Comparison of ENCODE assay signal across 17 cellular contexts in the genomic region with DNA sequence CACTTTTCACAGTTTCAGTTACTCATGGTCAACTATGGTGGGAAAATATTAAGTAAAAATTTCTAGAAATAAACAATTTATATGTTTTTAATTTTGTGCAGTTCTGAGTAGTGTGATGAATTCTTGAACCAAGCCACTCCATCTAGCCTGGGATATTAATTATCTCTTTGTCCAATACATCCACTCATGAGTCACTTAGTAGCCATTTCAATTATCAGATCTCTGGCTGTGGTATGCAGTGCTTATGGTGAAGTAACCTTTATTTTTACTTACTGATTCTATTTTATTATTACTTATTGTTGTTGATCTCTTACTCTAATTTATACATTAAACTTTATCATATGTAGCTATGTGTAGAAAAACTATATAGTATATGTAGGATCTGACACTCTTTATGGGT.
A peak's percentile ranks its signal among the peaks of the same experiment; 100 is the strongest.
DNase-seq lines count a peak whose midpoint lies in the region; ATAC-seq and TF ChIP-seq lines count a peak whose summit lies in the region.
"Had no signal": no experiment of that assay in that cellular context is flagged by ENCODE, and none has a peak within 500 bp of the region (broad histone marks: within the 10 kb centered on the region; RNA-seq: fewer than 3 reads in every experiment).

No MANE protein-coding gene starts in this region.

- no peaks in the 10 kb centered on the region for H3K36me3 ChIP-seq in brain microvascular endothelial cell (replicated peaks)
- no peaks in the 10 kb centered on the region for H3K36me3 ChIP-seq in mesenchymal stem cell (ENCODE audit: control insufficient read depth in 1 of 2, insufficient read depth in 2 of 2, low read depth in 1 of 2, low read length in 2 of 2)
- H3K36me3 ChIP-seq: BLaER1 treated with 17β-estradiol and CSF1 and Interleukin-3, amounts not matched to agents 10 nM and 100 nM had no signal

- H3K27me3 ChIP-seq in brain microvascular endothelial cell (replicated peaks) = no peaks in the 10 kb centered on the region
- H3K27me3 ChIP-seq in mesenchymal stem cell (ENCODE audit: control insufficient read depth in 1 of 2, insufficient read depth in 1 of 2, low read length in 2 of 2) = no peaks in the 10 kb centered on the region
- H3K27me3 ChIP-seq: BLaER1 treated with 17β-estradiol and CSF1 and Interleukin-3, amounts not matched to agents 10 nM and 100 nM had no signal

- H3K4me3 ChIP-seq in brain microvascular endothelial cell (ENCODE audit: low read depth, low read length) = no peak overlapping the region
- H3K4me3 ChIP-seq in mesenchymal stem cell (ENCODE audit: insufficient read depth in 1 of 2, low read depth in 1 of 2, low read length in 2 of 2) = no peak overlapping the region
- H3K4me3 ChIP-seq: BLaER1 treated with 17β-estradiol and CSF1 and Interleukin-3, amounts not matched to agents 10 nM and 100 nM; GM12878 had no signal

- in situ Hi-C loops in brain microvascular endothelial cell (cut with HindIII; ENCODE audit: low pct_ligation_motif_present, low sequenced_read_pairs) = no loop called here

- H2BK12ac ChIP-seq in mesenchymal stem cell (ENCODE audit: low read length in 2 of 2) = no peak overlapping the region

- H4K8ac ChIP-seq in mesenchymal stem cell (ENCODE audit: low read length) = no peak overlapping the region

- no peak overlapping the region for H4K91ac ChIP-seq in mesenchymal stem cell (ENCODE audit: low read length)

- no peak overlapping the region for H3K9ac ChIP-seq in mesenchymal stem cell (ENCODE audit: low read length)
- H3K9ac ChIP-seq: BLaER1 treated with 17β-estradiol and CSF1 and Interleukin-3, amounts not matched to agents 10 nM and 100 nM had no signal

- no peak overlapping the region for H3K23ac ChIP-seq in mesenchymal stem cell (ENCODE audit: low read length in 2 of 2)

- H3K4me2 ChIP-seq in mesenchymal stem cell (ENCODE audit: low read length, poor library complexity, severe bottlenecking) = no peak overlapping the region
- H3K4me2 ChIP-seq: BLaER1 treated with 17β-estradiol and CSF1 and Interleukin-3, amounts not matched to agents 10 nM and 100 nM had no signal

- DNase-seq in A172 (ENCODE audit: low spot score) (peak; percentile 21), OCI-M1 (lab: John Stamatoyannopoulos, UW) (peak; percentile 8), brain microvascular endothelial cell (peak; percentile 12), mesenchymal stem cell (peak; percentile 61), NCI-H1694 (lab: John Stamatoyannopoulos, UW) (no peak), cerebellum (ENCODE audit: low spot score) (no peak)
- DNase-seq: 8988T; ACHN; Calu3; CD4-positive, CD25-positive, alpha-beta regulatory T cell; DMS 273 treated with DMSO at 0.1 percent for 48 hours; HCEC 1CT; HFFc6 had no signal

- no peak overlapping the region for H3K14ac ChIP-seq in mesenchymal stem cell (ENCODE audit: low read length in 2 of 2)

- no peaks in the 10 kb centered on the region for H3K79me1 ChIP-seq in mesenchymal stem cell (replicated peaks; ENCODE audit: low read length, poor library complexity, severe bottlenecking)

- no peak for ATAC-seq in GM21619 (IDR thresholded peaks at IDR 0.05; ENCODE audit: unreplicated experiment)
- ATAC-seq: GM12878, HepG2 had no signal

- H2AK5ac ChIP-seq in mesenchymal stem cell (ENCODE audit: low read length, severe bottlenecking) = no peak overlapping the region

- H2BK120ac ChIP-seq in mesenchymal stem cell (ENCODE audit: low read depth, low read length) = no peak overlapping the region

- H3K4ac ChIP-seq in mesenchymal stem cell (ENCODE audit: low read depth in 1 of 2, low read length in 2 of 2) = no peak overlapping the region

- H2BK5ac ChIP-seq in mesenchymal stem cell (ENCODE audit: low read depth, low read length, poor library complexity, severe bottlenecking) = no peak overlapping the region

- H2BK15ac ChIP-seq in mesenchymal stem cell (ENCODE audit: low read depth, poor library complexity, severe bottlenecking) = no peak overlapping the region

- H3K9me3 ChIP-seq in mesenchymal stem cell (ENCODE audit: control insufficient read depth, low read length) = peaks cover 7% of the 10 kb centered on the region

- H3K27ac ChIP-seq in brain microvascular endothelial cell (no peak overlapping the region), mesenchymal stem cell (ENCODE audit: low read length, poor library complexity, severe bottlenecking) (no peak overlapping the region)
- H3K27ac ChIP-seq: BLaER1 treated with 17β-estradiol and CSF1 and Interleukin-3, amounts not matched to agents 10 nM and 100 nM had no signal

- no peak for TF ChIP-seq CTCF in brain microvascular endothelial cell (IDR thresholded peaks at IDR 0.05; ENCODE audit: low read depth, low read length, missing control alignments)

- no peak overlapping the region for H2AFZ ChIP-seq in mesenchymal stem cell (ENCODE audit: low read depth, low read length)

- no peak overlapping the region for H3K18ac ChIP-seq in mesenchymal stem cell (ENCODE audit: low read depth in 1 of 2, low read length in 2 of 2)

- no peaks in the 10 kb centered on the region for H3K4me1 ChIP-seq in mesenchymal stem cell (ENCODE audit: control insufficient read depth, insufficient read depth, low read depth, low read length)

Comparison
In these comparisons a context has a peak if more than half of its experiments do, and no peak if none do; other contexts are left out.
1. DNase-seq: peak in A172 (single experiment), OCI-M1 (single experiment), brain microvascular endothelial cell (single experiment) and mesenchymal stem cell (single experiment); none in NCI-H1694 (single experiment) and cerebellum (single experiment).